ENCODE assay signal across 14 cellular contexts in genomic region chr5:178786859-178787499, GRCh38. TPM values are rescaled to one million over a fixed set of nuclear protein-coding genes. Genes with fewer than 3 reads are reported as not detected.
A peak's percentile ranks its signal among the peaks of the same experiment; 100 is the strongest.
DNase-seq lines count a peak whose midpoint lies in the region.
"Had no signal": no experiment of that assay in that cellular context is flagged by ENCODE, and none has a peak within 500 bp of the region (broad histone marks: within the 10 kb centered on the region; RNA-seq: fewer than 3 reads in every experiment).

No MANE protein-coding gene starts in this region.

- no peaks in the 10 kb centered on the region for H3K79me1 ChIP-seq in neuronal stem cell (ENCODE audit: low read depth, low read length)

- DNase-seq in EH (ENCODE audit: low read depth): peak; percentile 52
- peak; percentile 91 for DNase-seq in MG63
- peak; percentile 85 for DNase-seq in epithelial cell of prostate (ENCODE audit: low read depth, low spot score)
- no peak for DNase-seq in neuronal stem cell (ENCODE audit: low spot score)
- no peak for DNase-seq in stimulated activated naive CD4-positive, alpha-beta T cell treated with Interleukin-2 at 50 U/mL for 16 hours (lab: John Stamatoyannopoulos, UW)
- no peak for DNase-seq in activated CD8-positive, alpha-beta memory T cell treated with anti-CD3 and anti-CD28 coated beads for 24 hours
- no peak for DNase-seq in SJCRH30
- no peak for DNase-seq in NCI-H526 (lab: John Stamatoyannopoulos, UW)
- DNase-seq: activated CD8-positive, alpha-beta T cell treated with anti-CD3 and anti-CD28 coated beads, Interleukin-2, amount 10 ng/mL, durations not matched to agents 7 days and 5 days; DMS79; NCI-H1930; SK-N-SH; stimulated activated naive CD4-positive, alpha-beta T cell had no signal

- no peak overlapping the region for H2AK5ac ChIP-seq in neuronal stem cell (ENCODE audit: low read depth, low read length)

- no peaks in the 10 kb centered on the region for H3K4me1 ChIP-seq in neuronal stem cell (ENCODE audit: control insufficient read depth in 2 of 2, insufficient read depth in 1 of 2, low read depth in 1 of 2, low read length in 2 of 2)
- no peaks in the 10 kb centered on the region for H3K4me1 ChIP-seq in SJCRH30

- no peak overlapping the region for H3K4me3 ChIP-seq in MG63
- H3K4me3 ChIP-seq in neuronal stem cell (ENCODE audit: low read length in 2 of 2): no peak overlapping the region
- no peak overlapping the region for H3K4me3 ChIP-seq in SJCRH30
- H3K4me3 ChIP-seq: GM23338 had no signal

- no peak overlapping the region for H2BK15ac ChIP-seq in neuronal stem cell (ENCODE audit: low read length)

- no peak overlapping the region for H3K18ac ChIP-seq in neuronal stem cell (ENCODE audit: low read length)

- H3K9me3 ChIP-seq in MG63 (no peaks in the 10 kb centered on the region), neuronal stem cell (replicated peaks in 1 of 2; ENCODE audit: control insufficient read depth in 2 of 2, insufficient read depth in 1 of 2, low read depth in 1 of 2, low read length in 2 of 2) (peaks cover 0 to 36% of the 10 kb centered on the region in 2 donors), SJCRH30 (replicated peaks) (no peaks in the 10 kb centered on the region)
- H3K9me3 ChIP-seq: SK-N-SH had no signal

- no peak overlapping the region for H2BK12ac ChIP-seq in neuronal stem cell (ENCODE audit: low read length)

- H4K91ac ChIP-seq in neuronal stem cell (ENCODE audit: low read depth, low read length, poor library complexity): no peak overlapping the region

- H3K36me3 ChIP-seq in MG63 (no peaks in the 10 kb centered on the region), neuronal stem cell (replicated peaks in 1 of 2; ENCODE audit: control insufficient read depth in 2 of 2, insufficient read depth in 2 of 2, low read length in 2 of 2) (no peaks in the 10 kb centered on the region), SJCRH30 (no peaks in the 10 kb centered on the region)

- no peak overlapping the region for H3K4me2 ChIP-seq in neuronal stem cell (ENCODE audit: insufficient read depth, low read length, poor library complexity, severe bottlenecking)
- H3K4me2 ChIP-seq: GM23338, SK-N-SH had no signal

- no peak overlapping the region for H2BK5ac ChIP-seq in neuronal stem cell (ENCODE audit: low read length)

- H2AFZ ChIP-seq in neuronal stem cell (ENCODE audit: low read length): peak overlapping the region; percentile 40
- H2AFZ ChIP-seq: GM23338 had no signal

- no CpG with 5 or more reads among the region's 9 CpGs for WGBS in neuronal stem cell (ENCODE audit: extremely low coverage in 2 of 2, insufficient read length in 2 of 2, insufficient replicate concordance in 1 of 2), 2 donors

- H3K27me3 ChIP-seq in MG63: no peaks in the 10 kb centered on the region
- H3K27me3 ChIP-seq in neuronal stem cell (ENCODE audit: control insufficient read depth in 3 of 3, insufficient read depth in 3 of 3, low read depth in 1 of 3, low read length in 3 of 3): peaks cover 0 to 3% (median 0%) of the 10 kb centered on the region in 3 experiments
- H3K27me3 ChIP-seq in SJCRH30: no peaks in the 10 kb centered on the region

- H3K27ac ChIP-seq in epithelial cell of prostate (peak overlapping the region; percentile 20), neuronal stem cell (replicated peaks; ENCODE audit: low read length) (no peak overlapping the region), SJCRH30 (no peak overlapping the region)

- H3K9ac ChIP-seq in neuronal stem cell (ENCODE audit: low read depth, low read length, poor library complexity): no peak overlapping the region
- H3K9ac ChIP-seq: SK-N-SH had no signal

- H3K23ac ChIP-seq in neuronal stem cell (ENCODE audit: low read depth, low read length, poor library complexity): no peak overlapping the region

- H4K8ac ChIP-seq in neuronal stem cell (ENCODE audit: low read depth, low read length): no peak overlapping the region

- no peak overlapping the region for H3K4ac ChIP-seq in neuronal stem cell (ENCODE audit: low read length)

- H2BK120ac ChIP-seq in neuronal stem cell (ENCODE audit: low read depth, low read length): no peak overlapping the region

- H3K14ac ChIP-seq in neuronal stem cell (ENCODE audit: low read length): no peak overlapping the region

RNA-seq across cellular contexts. Expression of gene ZNF354A, which starts 56.5 kb away (rescaled TPM):
- total RNA-seq in MG63 (2014; rRNA removed; shearing (Covaris generic); ENCODE audit: low replicate concordance): 9.3 TPM in 2 replicates
- polyA plus RNA-seq in neuronal stem cell (2013, experiment 1 of 2): 19.3 TPM
- 19.3 TPM for polyA plus RNA-seq in neuronal stem cell (2013, experiment 2 of 2)
- 13.5 and 17.3 TPM in 2 replicates for total RNA-seq in SJCRH30 (2014; rRNA removed; shearing (Covaris generic))

Comparison
In these comparisons a context has a peak if more than half of its experiments do, and no peak if none do; other contexts are left out.
1. DNase-seq: peak in EH (single experiment), MG63 (single experiment) and epithelial cell of prostate (single experiment); none in neuronal stem cell (single experiment), stimulated activated naive CD4-positive, alpha-beta T cell treated with Interleukin-2 at 50 U/mL for 16 hours (single experiment), activated CD8-positive, alpha-beta memory T cell treated with anti-CD3 and anti-CD28 coated beads for 24 hours (single experiment), SJCRH30 (0 of 2) and NCI-H526 (0 of 2).